In genomic region chr12:85076688-85077430, GRCh38 we compare ENCODE assay signal across 8 cellular contexts.
DNase-seq lines count a peak whose midpoint lies in the region; ATAC-seq lines count a peak whose summit lies in the region.

No MANE protein-coding gene starts in this region.

- H3K36me3 ChIP-seq in adipocyte (ENCODE audit: control insufficient read depth, insufficient read depth, low read length, severe bottlenecking): no peaks in the 10 kb centered on the region

- no peaks in the 10 kb centered on the region for H3K27me3 ChIP-seq in adipocyte (replicated peaks; ENCODE audit: control insufficient read depth, insufficient read depth, low read length)

- H3K9me3 ChIP-seq in adipocyte (ENCODE audit: control insufficient read depth, low read length): no peaks in the 10 kb centered on the region

- H3K9ac ChIP-seq in adipocyte (ENCODE audit: low read length): no peak overlapping the region

- H3K4me1 ChIP-seq in adipocyte (ENCODE audit: control insufficient read depth, insufficient read depth, low read length): peaks cover 6% of the 10 kb centered on the region

- no peak overlapping the region for H3K4me3 ChIP-seq in adipocyte (ENCODE audit: low read length)

- in situ Hi-C loops in ACHN (cut with HindIII; ENCODE audit: low pct_ligation_motif_present, low pct_unique_long_range_greater_than_20kb, low sequenced_read_pairs): no loop called here

- ATAC-seq in GM18511 (IDR thresholded peaks at IDR 0.05; ENCODE audit: unreplicated experiment) (peak; percentile 79), HG03135 (IDR thresholded peaks at IDR 0.05; ENCODE audit: unreplicated experiment) (peak; percentile 69), HG03045 (IDR thresholded peaks at IDR 0.05; ENCODE audit: unreplicated experiment) (no peak)

- DNase-seq in ACHN: peak; percentile 98
- DNase-seq in NCI-H2171 treated with DMSO at 0.1 percent for 48 hours (lab: John Stamatoyannopoulos, UW): peak; percentile 82
- peak; percentile 93 for DNase-seq in adipocyte (ENCODE audit: low read depth)
- DNase-seq in kidney glomerular epithelial cell (lab: John Stamatoyannopoulos, UW): peak; percentile 89
- DNase-seq in islet precursor cell: no peak
